In the genomic region with DNA sequence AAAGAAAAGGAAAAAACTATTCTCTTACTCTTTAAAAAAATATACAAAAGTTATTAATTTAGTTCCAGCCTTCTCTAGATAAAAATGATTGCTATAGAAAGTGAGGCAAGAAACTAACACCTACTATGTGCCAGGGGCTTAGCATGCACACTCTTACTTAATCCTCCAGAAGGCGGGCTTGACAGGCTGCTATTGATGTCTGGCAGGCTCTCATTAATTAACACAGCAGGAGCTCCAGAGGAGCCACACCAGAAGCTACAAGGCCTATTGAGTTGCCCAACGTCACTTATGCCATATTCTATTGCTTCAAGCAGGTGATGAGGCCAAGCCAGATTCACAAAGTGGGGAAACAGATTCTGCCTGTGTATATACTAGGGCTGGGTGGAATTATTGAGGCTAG, we compare ENCODE assay signal across 2 cellular contexts.
TF ChIP-seq lines count a peak whose summit lies in the region.

No MANE protein-coding gene starts in this region.

TF ChIP-seq in GM23338, 12 proteins besides CTCF, POLR2A, EP300 and RAD21 (continues in another document):
- no peak for TF ChIP-seq NANOG (IDR thresholded peaks at IDR 0.05; ENCODE audit: borderline replicate concordance)
- no peak for TF ChIP-seq STAT1 (IDR thresholded peaks at IDR 0.05; ENCODE audit: unreplicated experiment)
- TF ChIP-seq, protein P1, sequence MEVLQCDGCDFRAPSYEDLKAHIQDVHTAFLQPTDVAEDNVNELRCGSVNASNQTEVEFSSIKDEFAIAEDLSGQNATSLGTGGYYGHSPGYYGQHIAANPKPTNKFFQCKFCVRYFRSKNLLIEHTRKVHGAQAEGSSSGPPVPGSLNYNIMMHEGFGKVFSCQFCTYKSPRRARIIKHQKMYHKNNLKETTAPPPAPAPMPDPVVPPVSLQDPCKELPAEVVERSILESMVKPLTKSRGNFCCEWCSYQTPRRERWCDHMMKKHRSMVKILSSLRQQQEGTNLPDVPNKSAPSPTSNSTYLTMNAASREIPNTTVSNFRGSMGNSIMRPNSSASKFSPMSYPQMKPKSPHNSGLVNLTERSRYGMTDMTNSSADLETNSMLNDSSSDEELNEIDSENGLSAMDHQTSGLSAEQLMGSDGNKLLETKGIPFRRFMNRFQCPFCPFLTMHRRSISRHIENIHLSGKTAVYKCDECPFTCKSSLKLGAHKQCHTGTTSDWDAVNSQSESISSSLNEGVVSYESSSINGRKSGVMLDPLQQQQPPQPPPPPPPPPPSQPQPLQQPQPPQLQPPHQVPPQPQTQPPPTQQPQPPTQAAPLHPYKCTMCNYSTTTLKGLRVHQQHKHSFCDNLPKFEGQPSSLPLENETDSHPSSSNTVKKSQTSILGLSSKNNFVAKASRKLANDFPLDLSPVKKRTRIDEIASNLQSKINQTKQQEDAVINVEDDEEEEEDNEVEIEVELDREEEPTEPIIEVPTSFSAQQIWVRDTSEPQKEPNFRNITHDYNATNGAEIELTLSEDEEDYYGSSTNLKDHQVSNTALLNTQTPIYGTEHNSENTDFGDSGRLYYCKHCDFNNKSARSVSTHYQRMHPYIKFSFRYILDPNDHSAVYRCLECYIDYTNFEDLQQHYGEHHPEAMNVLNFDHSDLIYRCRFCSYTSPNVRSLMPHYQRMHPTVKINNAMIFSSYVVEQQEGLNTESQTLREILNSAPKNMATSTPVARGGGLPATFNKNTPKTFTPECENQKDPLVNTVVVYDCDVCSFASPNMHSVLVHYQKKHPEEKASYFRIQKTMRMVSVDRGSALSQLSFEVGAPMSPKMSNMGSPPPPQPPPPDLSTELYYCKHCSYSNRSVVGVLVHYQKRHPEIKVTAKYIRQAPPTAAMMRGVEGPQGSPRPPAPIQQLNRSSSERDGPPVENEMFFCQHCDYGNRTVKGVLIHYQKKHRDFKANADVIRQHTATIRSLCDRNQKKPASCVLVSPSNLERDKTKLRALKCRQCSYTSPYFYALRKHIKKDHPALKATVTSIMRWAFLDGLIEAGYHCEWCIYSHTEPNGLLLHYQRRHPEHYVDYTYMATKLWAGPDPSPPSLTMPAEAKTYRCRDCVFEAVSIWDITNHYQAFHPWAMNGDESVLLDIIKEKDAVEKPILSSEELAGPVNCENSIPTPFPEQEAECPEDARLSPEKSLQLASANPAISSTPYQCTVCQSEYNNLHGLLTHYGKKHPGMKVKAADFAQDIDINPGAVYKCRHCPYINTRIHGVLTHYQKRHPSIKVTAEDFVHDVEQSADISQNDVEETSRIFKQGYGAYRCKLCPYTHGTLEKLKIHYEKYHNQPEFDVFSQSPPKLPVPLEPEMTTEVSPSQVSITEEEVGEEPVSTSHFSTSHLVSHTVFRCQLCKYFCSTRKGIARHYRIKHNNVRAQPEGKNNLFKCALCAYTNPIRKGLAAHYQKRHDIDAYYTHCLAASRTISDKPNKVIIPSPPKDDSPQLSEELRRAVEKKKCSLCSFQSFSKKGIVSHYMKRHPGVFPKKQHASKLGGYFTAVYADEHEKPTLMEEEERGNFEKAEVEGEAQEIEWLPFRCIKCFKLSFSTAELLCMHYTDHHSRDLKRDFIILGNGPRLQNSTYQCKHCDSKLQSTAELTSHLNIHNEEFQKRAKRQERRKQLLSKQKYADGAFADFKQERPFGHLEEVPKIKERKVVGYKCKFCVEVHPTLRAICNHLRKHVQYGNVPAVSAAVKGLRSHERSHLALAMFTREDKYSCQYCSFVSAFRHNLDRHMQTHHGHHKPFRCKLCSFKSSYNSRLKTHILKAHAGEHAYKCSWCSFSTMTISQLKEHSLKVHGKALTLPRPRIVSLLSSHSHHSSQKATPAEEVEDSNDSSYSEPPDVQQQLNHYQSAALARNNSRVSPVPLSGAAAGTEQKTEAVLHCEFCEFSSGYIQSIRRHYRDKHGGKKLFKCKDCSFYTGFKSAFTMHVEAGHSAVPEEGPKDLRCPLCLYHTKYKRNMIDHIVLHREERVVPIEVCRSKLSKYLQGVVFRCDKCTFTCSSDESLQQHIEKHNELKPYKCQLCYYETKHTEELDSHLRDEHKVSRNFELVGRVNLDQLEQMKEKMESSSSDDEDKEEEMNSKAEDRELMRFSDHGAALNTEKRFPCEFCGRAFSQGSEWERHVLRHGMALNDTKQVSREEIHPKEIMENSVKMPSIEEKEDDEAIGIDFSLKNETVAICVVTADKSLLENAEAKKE (CRISPR knock-in tag; IDR thresholded peaks at IDR 0.05): no peak
- no peak for TF ChIP-seq POLR2AphosphoS5 (IDR thresholded peaks at IDR 0.05; ENCODE audit: low read depth)
- TF ChIP-seq ZNF114 (CRISPR knock-in tag; IDR thresholded peaks at IDR 0.05): no peak
- no peak for TF ChIP-seq EZH2 (IDR thresholded peaks at IDR 0.05; ENCODE audit: low read depth, unreplicated experiment)
- TF ChIP-seq CREB1 (CRISPR knock-in tag; IDR thresholded peaks at IDR 0.05; ENCODE audit: low read depth): no peak
- TF ChIP-seq, protein P2, sequence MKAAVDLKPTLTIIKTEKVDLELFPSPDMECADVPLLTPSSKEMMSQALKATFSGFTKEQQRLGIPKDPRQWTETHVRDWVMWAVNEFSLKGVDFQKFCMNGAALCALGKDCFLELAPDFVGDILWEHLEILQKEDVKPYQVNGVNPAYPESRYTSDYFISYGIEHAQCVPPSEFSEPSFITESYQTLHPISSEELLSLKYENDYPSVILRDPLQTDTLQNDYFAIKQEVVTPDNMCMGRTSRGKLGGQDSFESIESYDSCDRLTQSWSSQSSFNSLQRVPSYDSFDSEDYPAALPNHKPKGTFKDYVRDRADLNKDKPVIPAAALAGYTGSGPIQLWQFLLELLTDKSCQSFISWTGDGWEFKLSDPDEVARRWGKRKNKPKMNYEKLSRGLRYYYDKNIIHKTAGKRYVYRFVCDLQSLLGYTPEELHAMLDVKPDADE (IDR thresholded peaks at IDR 0.05): no peak
- no peak for TF ChIP-seq EZH2phosphoT487 (IDR thresholded peaks at IDR 0.05; ENCODE audit: unreplicated experiment)
- TF ChIP-seq, protein P3, sequence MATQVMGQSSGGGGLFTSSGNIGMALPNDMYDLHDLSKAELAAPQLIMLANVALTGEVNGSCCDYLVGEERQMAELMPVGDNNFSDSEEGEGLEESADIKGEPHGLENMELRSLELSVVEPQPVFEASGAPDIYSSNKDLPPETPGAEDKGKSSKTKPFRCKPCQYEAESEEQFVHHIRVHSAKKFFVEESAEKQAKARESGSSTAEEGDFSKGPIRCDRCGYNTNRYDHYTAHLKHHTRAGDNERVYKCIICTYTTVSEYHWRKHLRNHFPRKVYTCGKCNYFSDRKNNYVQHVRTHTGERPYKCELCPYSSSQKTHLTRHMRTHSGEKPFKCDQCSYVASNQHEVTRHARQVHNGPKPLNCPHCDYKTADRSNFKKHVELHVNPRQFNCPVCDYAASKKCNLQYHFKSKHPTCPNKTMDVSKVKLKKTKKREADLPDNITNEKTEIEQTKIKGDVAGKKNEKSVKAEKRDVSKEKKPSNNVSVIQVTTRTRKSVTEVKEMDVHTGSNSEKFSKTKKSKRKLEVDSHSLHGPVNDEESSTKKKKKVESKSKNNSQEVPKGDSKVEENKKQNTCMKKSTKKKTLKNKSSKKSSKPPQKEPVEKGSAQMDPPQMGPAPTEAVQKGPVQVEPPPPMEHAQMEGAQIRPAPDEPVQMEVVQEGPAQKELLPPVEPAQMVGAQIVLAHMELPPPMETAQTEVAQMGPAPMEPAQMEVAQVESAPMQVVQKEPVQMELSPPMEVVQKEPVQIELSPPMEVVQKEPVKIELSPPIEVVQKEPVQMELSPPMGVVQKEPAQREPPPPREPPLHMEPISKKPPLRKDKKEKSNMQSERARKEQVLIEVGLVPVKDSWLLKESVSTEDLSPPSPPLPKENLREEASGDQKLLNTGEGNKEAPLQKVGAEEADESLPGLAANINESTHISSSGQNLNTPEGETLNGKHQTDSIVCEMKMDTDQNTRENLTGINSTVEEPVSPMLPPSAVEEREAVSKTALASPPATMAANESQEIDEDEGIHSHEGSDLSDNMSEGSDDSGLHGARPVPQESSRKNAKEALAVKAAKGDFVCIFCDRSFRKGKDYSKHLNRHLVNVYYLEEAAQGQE (IDR thresholded peaks at IDR 0.05; ENCODE audit: unreplicated experiment): no peak

TF ChIP-seq in H1, 55 proteins besides CTCF, POLR2A, EP300 and RAD21:
- TF ChIP-seq TCF12 (IDR thresholded peaks at IDR 0.05; ENCODE audit: low read depth, low read length) (0 out of 2 replicates have a peak, but pooled peaks have one; percentile 18), SUZ12 (IDR thresholded peaks at IDR 0.05; ENCODE audit: low read length) (no peak), SP4 (IDR thresholded peaks at IDR 0.05; ENCODE audit: low read length) (no peak), BRCA1 (IDR thresholded peaks at IDR 0.05; ENCODE audit: low read depth, low read length) (no peak), CEBPB (IDR thresholded peaks at IDR 0.05; ENCODE audit: low read depth, low read length) (peak; percentile 58), NANOG (IDR thresholded peaks at IDR 0.05; ENCODE audit: insufficient read depth, low read depth, low read length, poor library complexity, severe bottlenecking) (peak; percentile 80)
